In genomic region chr1:2921970-2922686, GRCh38 we compare ENCODE assay signal across 8 cellular contexts.
DNase-seq lines count a peak whose midpoint lies in the region; ATAC-seq, FAIRE-seq and TF ChIP-seq lines count a peak whose summit lies in the region.

No MANE protein-coding gene starts in this region.

- peaks cover 3% of the 10 kb centered on the region for H3K9me3 Mint-ChIP-seq in chondrocyte (ENCODE audit: low read depth)

- H3K36me3 Mint-ChIP-seq in chondrocyte (ENCODE audit: low read depth) = peaks cover 1% of the 10 kb centered on the region

- H3K27ac Mint-ChIP-seq in chondrocyte (ENCODE audit: unreplicated experiment) = no peak overlapping the region

- ATAC-seq in GM18858 (IDR thresholded peaks at IDR 0.05; ENCODE audit: unreplicated experiment) = no peak
- no peak for ATAC-seq in HG03432 (IDR thresholded peaks at IDR 0.05; ENCODE audit: unreplicated experiment)
- no peak for ATAC-seq in HG03097 (IDR thresholded peaks at IDR 0.05; ENCODE audit: low FRiP score, unreplicated experiment)

- H3K4me3 Mint-ChIP-seq in chondrocyte (ENCODE audit: unreplicated experiment) = no peak overlapping the region

- TF ChIP-seq CTCF in chondrocyte (IDR thresholded peaks at IDR 0.05) = peak; percentile 45

- DNase-seq in GM18507 (ENCODE audit: extremely low spot score, insufficient read length, low read depth) (peak; percentile 11), T follicular helper cell (ENCODE audit: low read depth) (peak; percentile 11), chondrocyte (ENCODE audit: low spot score) (no peak), NCI-H345 treated with DMSO at 0.1 percent for 48 hours (lab: John Stamatoyannopoulos, UW; ENCODE audit: unreplicated experiment) (no peak)
- peak in 3 of 4 experiments; percentile 2 to 36 (median 7) for DNase-seq in stimulated activated CD4-positive, alpha-beta T cell treated with anti-CD3 and anti-CD28 coated beads, Interleukin-1b, Interleukin-23, amount 100 ng/mL, for 24 hours (ENCODE audit: low read depth in 4 of 4, low spot score in 1 of 4)

- no peak for FAIRE-seq in GM18507 (lab: Jason Lieb, UNC)

- H3K4me1 Mint-ChIP-seq in chondrocyte (ENCODE audit: low read depth) = peaks cover 7% of the 10 kb centered on the region

- H3K27me3 Mint-ChIP-seq in chondrocyte (ENCODE audit: low read depth) = no peaks in the 10 kb centered on the region

Comparison
In these comparisons a context has a peak if more than half of its experiments do, and no peak if none do; other contexts are left out.
1. DNase-seq: peak in GM18507 (single experiment), T follicular helper cell (single experiment) and stimulated activated CD4-positive, alpha-beta T cell treated with anti-CD3 and anti-CD28 coated beads, Interleukin-1b, Interleukin-23, amount 100 ng/mL, for 24 hours (3 of 4); none in chondrocyte (single experiment) and NCI-H345 treated with DMSO at 0.1 percent for 48 hours (single experiment).